Comparison of ENCODE assay signal across 8 cellular contexts in genomic region chr12:105107176-105107496, GRCh38. TPM values are rescaled to one million over a fixed set of nuclear protein-coding genes. Genes with fewer than 3 reads are reported as not detected.
DNase-seq lines count a peak whose midpoint lies in the region; ATAC-seq and TF ChIP-seq lines count a peak whose summit lies in the region.

No MANE protein-coding gene starts in this region.

- H3K27ac Mint-ChIP-seq in Caco-2 (ENCODE audit: unreplicated experiment) (peak overlapping the region; percentile 93), progenitor cell of endocrine pancreas (peak overlapping the region; percentile 97)

- peak overlapping the region; percentile 86 for H3K27ac ChIP-seq in VCaP
- peak overlapping the region; percentile 97 to 99 (median 98) for H3K27ac ChIP-seq in gastroesophageal sphincter

- TF ChIP-seq POLR2A in gastroesophageal sphincter (IDR thresholded peaks at IDR 0.05) = no peak

- H3K4me1 Mint-ChIP-seq in Caco-2 (ENCODE audit: low read depth, unreplicated experiment) (peaks cover 12% of the 10 kb centered on the region), progenitor cell of endocrine pancreas (ENCODE audit: low read depth) (peaks cover 28% of the 10 kb centered on the region)

- H3K4me1 ChIP-seq in Caco-2 = peaks cover 4% of the 10 kb centered on the region; the same call in 1 of the 2 replicates
- H3K4me1 ChIP-seq in gastroesophageal sphincter = peaks cover 7 to 47% (median 8%) of the 10 kb centered on the region in 3 donors

- CTCF ChIA-PET in Caco-2 (lab: Charles Lee) = no interaction called here

- DNase-seq in Caco-2 = no peak
- no peak for DNase-seq in progenitor cell of endocrine pancreas (ENCODE audit: low spot score, unreplicated experiment)
- DNase-seq in activated CD4-positive, CD25-positive, alpha-beta regulatory T cell treated with anti-CD3 and anti-CD28 coated beads, Interleukin-2, amount 50 U/mL, for 72 hours = no peak
- DNase-seq in CD1c-positive myeloid dendritic cell (ENCODE audit: extremely low spot score) = no peak

- peak overlapping the region; percentile 100 for H3K4me3 ChIP-seq in Caco-2 (ENCODE audit: low read depth, low read length)
- H3K4me3 ChIP-seq in gastroesophageal sphincter = peak overlapping the region; percentile 87 to 91

- no TSS peak for BruUV-seq in Caco-2 (replicated peaks; lab: Mats Ljungman, UMichigan)

- intact Hi-C loops in Caco-2 (cut with micrococcal nuclease; ENCODE audit: unreplicated experiment) = loop anchor here (10.0 kb wide), 1 partner anchor 228 kb away; the partner anchor contains the start of gene C12orf75

- peaks cover 20% of the 10 kb centered on the region for H3K36me3 Mint-ChIP-seq in Caco-2 (ENCODE audit: insufficient read depth, unreplicated experiment)
- peaks cover 3% of the 10 kb centered on the region for H3K36me3 Mint-ChIP-seq in progenitor cell of endocrine pancreas (ENCODE audit: insufficient read depth)

- 0% methylated on average over 6 to 15 of the region's 15 CpGs for WGBS in gastroesophageal sphincter (ENCODE audit: low coverage in 1 of 2), 2 donors

- H3K9me3 ChIP-seq in Caco-2 (0 out of 2 replicates have a peak, but pooled peaks cover 4% of the 10 kb centered on the region), gastroesophageal sphincter (no peaks in the 10 kb centered on the region)

- POLR2A ChIA-PET in Caco-2 (lab: Charles Lee) = interaction anchor here (1.0 to 1.4 kb wide), 3 partner anchors 14 to 108 kb away, joined by 3 to 4 read pairs (median 3); no protein-coding TSS in a partner anchor

- no peaks in the 10 kb centered on the region for H3K9me3 Mint-ChIP-seq in Caco-2 (ENCODE audit: unreplicated experiment)
- H3K9me3 Mint-ChIP-seq in progenitor cell of endocrine pancreas (ENCODE audit: low read depth) = peaks cover 3% of the 10 kb centered on the region

- H3K4me3 Mint-ChIP-seq in Caco-2 (ENCODE audit: unreplicated experiment) = peak overlapping the region; percentile 95
- peak overlapping the region; percentile 95 for H3K4me3 Mint-ChIP-seq in progenitor cell of endocrine pancreas (ENCODE audit: low read depth)

- ATAC-seq in GM19397 (IDR thresholded peaks at IDR 0.05; ENCODE audit: unreplicated experiment) (peak; percentile 11), HG03469 (IDR thresholded peaks at IDR 0.05; ENCODE audit: unreplicated experiment) (peak; percentile 2), gastroesophageal sphincter (peak; percentile 54)

- no peak for TF ChIP-seq EP300 in gastroesophageal sphincter (IDR thresholded peaks at IDR 0.05)

- H3K36me3 ChIP-seq in Caco-2 (ENCODE audit: control insufficient read depth, insufficient read depth, low read length) (no peaks in the 10 kb centered on the region), gastroesophageal sphincter (no peaks in the 10 kb centered on the region)

- H3K27me3 Mint-ChIP-seq in Caco-2 (ENCODE audit: insufficient read depth, unreplicated experiment) (no peaks in the 10 kb centered on the region), progenitor cell of endocrine pancreas (no peaks in the 10 kb centered on the region)

- no peaks in the 10 kb centered on the region for H3K27me3 ChIP-seq in Caco-2 (replicated peaks; ENCODE audit: control insufficient read depth, insufficient read depth, low read length)
- no peaks in the 10 kb centered on the region for H3K27me3 ChIP-seq in gastroesophageal sphincter

- TF ChIP-seq CTCF in Caco-2 (IDR thresholded peaks at IDR 0.05; ENCODE audit: insufficient read depth in 1 of 2, low read depth in 1 of 2, low read length in 1 of 2, severe bottlenecking in 1 of 2, unreplicated experiment in 1 of 2) = no peak
- no peak for TF ChIP-seq CTCF in VCaP (conservative IDR thresholded peaks at IDR 0.05)
- TF ChIP-seq CTCF in gastroesophageal sphincter (IDR thresholded peaks at IDR 0.05) = no peak
- TF ChIP-seq CTCF in progenitor cell of endocrine pancreas (IDR thresholded peaks at IDR 0.05; ENCODE audit: unreplicated experiment) = no peak

RNA-seq across cellular contexts. Expression of gene WASHC4, which starts 0.4 kb away (rescaled TPM):
- total RNA-seq in Caco-2 (2022) = 41.0 and 43.5 TPM in 2 replicates
- total RNA-seq in gastroesophageal sphincter = 100 to 1,000 TPM in 1 of 4 donors, 10 to 100 TPM in 3; 32.7 to 136 (median 53.6) TPM
- total RNA-seq in progenitor cell of endocrine pancreas = 50.1 and 52.7 TPM in 2 replicates

RNA-seq across cellular contexts. Expression of gene ALDH1L2, which starts 22.9 kb away (rescaled TPM):
- 20.3 and 26.1 TPM in 2 replicates for total RNA-seq in Caco-2 (2022)
- total RNA-seq in gastroesophageal sphincter = 1 to 10 TPM; 4.0 to 8.1 (median 7.1) TPM
- total RNA-seq in progenitor cell of endocrine pancreas = 0.69 and 1.5 TPM in 2 replicates

Comparison
In these comparisons a context has a peak if more than half of its experiments do, and no peak if none do; other contexts are left out.
1. ATAC-seq: peak in every context shown above with its lines; median percentile 54 in gastroesophageal sphincter; 11 in GM19397; 2 in HG03469.